ENCODE assay signal across 3 cellular contexts in genomic region chr11:837189-837989, GRCh38.
TF ChIP-seq lines count a peak whose summit lies in the region.

No MANE protein-coding gene starts in this region.

TF ChIP-seq in SK-N-SH, 30 proteins besides CTCF, POLR2A, EP300 and RAD21:
- TF ChIP-seq MXI1 (IDR thresholded peaks at IDR 0.05; ENCODE audit: low read depth, low read length) (no peak), JUND (IDR thresholded peaks at IDR 0.05) (0 out of 2 replicates have a peak, but pooled peaks have one; percentile 8)

TF ChIP-seq in SK-N-SH treated with all-trans-retinoic acid at 6 μM for 48 hours, 23 proteins besides CTCF, POLR2A, EP300 and RAD21:
- TF ChIP-seq PPARA (CRISPR knock-in tag; IDR thresholded peaks at IDR 0.05; ENCODE audit: borderline replicate concordance) (no peak), ISL1 (CRISPR knock-in tag; IDR thresholded peaks at IDR 0.05) (no peak), POU6F1 (CRISPR knock-in tag; IDR thresholded peaks at IDR 0.05; ENCODE audit: borderline replicate concordance, low read depth) (no peak), RARB (CRISPR knock-in tag; IDR thresholded peaks at IDR 0.05) (no peak), ZNF70 (CRISPR knock-in tag; IDR thresholded peaks at IDR 0.05) (no peak)

TF ChIP-seq in endothelial cell of umbilical vein, 7 proteins besides CTCF, POLR2A, EP300 and RAD21:
- TF ChIP-seq EZH2 (IDR thresholded peaks at IDR 0.05; ENCODE audit: borderline replicate concordance, low read depth, low read length, severe bottlenecking), result no peak
- no peak for TF ChIP-seq FOS (IDR thresholded peaks at IDR 0.05; ENCODE audit: borderline replicate concordance, insufficient read depth, low read length)
- TF ChIP-seq POLR2AphosphoS5 (IDR thresholded peaks at IDR 0.05; ENCODE audit: insufficient read depth, low read depth, low read length), result peak; percentile 61
TF ChIP-seq in endothelial cell of umbilical vein: peak in this region for 1.
